Comparison of ENCODE assay signal across 8 cellular contexts in the genomic region with DNA sequence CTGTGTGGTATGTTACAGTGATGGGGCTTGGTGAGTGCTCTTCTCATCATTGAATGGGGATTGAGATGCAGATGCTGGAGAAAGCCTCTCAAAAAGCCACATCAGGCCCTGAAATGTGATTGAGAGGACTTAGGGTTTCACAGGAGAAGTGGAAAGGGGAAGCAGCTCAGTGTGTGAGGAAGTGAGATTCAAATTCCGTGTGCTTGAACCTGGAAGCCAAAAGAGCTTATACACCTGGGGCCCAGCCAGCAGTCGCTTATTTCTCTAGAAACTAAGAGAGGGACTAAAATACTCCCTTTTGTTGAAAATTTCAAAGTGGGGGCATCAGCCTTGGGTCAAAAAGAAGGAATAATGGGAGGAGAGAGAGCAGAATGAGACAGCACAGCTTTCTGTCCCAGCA. TPM values are rescaled to one million over a fixed set of nuclear protein-coding genes. Genes with fewer than 3 reads are reported as not detected.
DNase-seq lines count a peak whose midpoint lies in the region; ATAC-seq, FAIRE-seq and TF ChIP-seq lines count a peak whose summit lies in the region.

No MANE protein-coding gene starts in this region.

- peak; percentile 81 for DNase-seq in GM12865 (ENCODE audit: low read depth)
- peak; percentile 1 for DNase-seq in central memory CD4-positive, alpha-beta T cell
- DNase-seq in superior temporal gyrus (ENCODE audit: extremely low spot score): no peak
- no peak for DNase-seq in GM10266 (ENCODE audit: extremely low spot score)
- no peak for DNase-seq in H4 (ENCODE audit: low spot score)
- no peak for DNase-seq in urothelium cell line (ENCODE audit: low spot score)

- H3K4me3 ChIP-seq in GM12865 (ENCODE audit: low read depth, low read length): peak overlapping the region; percentile 55

- TF ChIP-seq CTCF in GM12865 (IDR thresholded peaks at IDR 0.05; ENCODE audit: insufficient read depth, low read depth, low read length, missing control alignments) (no peak), GM10266 (IDR thresholded peaks at IDR 0.05; ENCODE audit: control insufficient read depth, insufficient read depth, low read depth, missing control alignments) (no peak)

- ATAC-seq in GM21447 (IDR thresholded peaks at IDR 0.05; ENCODE audit: unreplicated experiment) (peak; percentile 64), HG03469 (IDR thresholded peaks at IDR 0.05; ENCODE audit: unreplicated experiment) (peak; percentile 37)

- no peak for FAIRE-seq in urothelium cell line (lab: Jason Lieb, UNC)

RNA-seq across cellular contexts. Expression of a gene that starts 39.1 kb away (rescaled TPM):
- total RNA-seq in H4 (2014; rRNA removed; shearing (Covaris generic)): not detected in 2 replicates

Comparison
In these comparisons a context has a peak if more than half of its experiments do, and no peak if none do; other contexts are left out.
1. DNase-seq: peak in GM12865 (single experiment) and central memory CD4-positive, alpha-beta T cell (single experiment); none in superior temporal gyrus (single experiment), GM10266 (single experiment), H4 (single experiment) and urothelium cell line (single experiment).